Comparison of ENCODE assay signal across 20 cellular contexts in the genomic region with DNA sequence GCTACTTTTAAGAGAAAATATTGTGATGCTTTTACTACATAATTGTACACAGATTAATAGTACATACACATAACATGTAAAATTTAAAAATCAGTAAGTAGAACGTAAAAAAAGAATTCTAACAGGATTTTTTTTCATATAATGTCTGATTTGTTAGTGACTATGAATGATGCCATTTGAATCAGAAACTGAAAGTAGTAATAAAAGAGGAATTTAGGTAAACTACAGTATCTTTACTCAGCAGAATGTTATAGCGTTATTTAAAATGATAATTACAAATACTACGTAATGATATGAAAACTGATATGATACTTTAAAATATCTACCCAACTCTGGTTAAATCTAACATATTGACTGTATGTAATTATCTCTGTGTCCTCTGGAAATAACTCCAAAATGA.
DNase-seq lines count a peak whose midpoint lies in the region; ATAC-seq, FAIRE-seq and TF ChIP-seq lines count a peak whose summit lies in the region.
"Had no signal": no experiment of that assay in that cellular context is flagged by ENCODE, and none has a peak within 500 bp of the region (broad histone marks: within the 10 kb centered on the region; RNA-seq: fewer than 3 reads in every experiment).

No MANE protein-coding gene starts in this region.

- ATAC-seq in activated naive CD8-positive, alpha-beta T cell treated with anti-CD3 and anti-CD28 coated beads, Interleukin-2, amount 50 U/mL, for 24 hours = no peak
- no peak for ATAC-seq in GM19463 (IDR thresholded peaks at IDR 0.05; ENCODE audit: unreplicated experiment)
- ATAC-seq: left lung, pancreas, upper lobe of right lung had no signal

- H3K27me3 ChIP-seq in neutrophil = no peaks in the 10 kb centered on the region
- H3K27me3 ChIP-seq: left lung, pancreas, stomach, upper lobe of right lung had no signal

- TF ChIP-seq CTCF in neutrophil (IDR thresholded peaks at IDR 0.05) = no peak

- no peaks in the 10 kb centered on the region for H3K27me3 Mint-ChIP-seq in activated naive CD8-positive, alpha-beta T cell treated with anti-CD3 and anti-CD28 coated beads, Interleukin-2, amount 50 U/mL, for 24 hours
- H3K27me3 Mint-ChIP-seq in activated naive CD8-positive, alpha-beta T cell treated with anti-CD3 and anti-CD28 coated beads for 36 hours = no peaks in the 10 kb centered on the region
- H3K27me3 Mint-ChIP-seq: activated naive CD4-positive, alpha-beta T cell treated with anti-CD3 and anti-CD28 coated beads, Interleukin-2, amount 50 U/mL, for 24 hours; activated T-cell treated with anti-CD3 and anti-CD28 coated beads, Interleukin-2, amount 50 U/mL, for 24 hours; CD8-positive, alpha-beta memory T cell had no signal

- no peaks in the 10 kb centered on the region for H3K9me3 Mint-ChIP-seq in activated naive CD8-positive, alpha-beta T cell treated with anti-CD3 and anti-CD28 coated beads, Interleukin-2, amount 50 U/mL, for 24 hours
- no peaks in the 10 kb centered on the region for H3K9me3 Mint-ChIP-seq in activated naive CD8-positive, alpha-beta T cell treated with anti-CD3 and anti-CD28 coated beads for 36 hours
- H3K9me3 Mint-ChIP-seq: activated naive CD4-positive, alpha-beta T cell treated with anti-CD3 and anti-CD28 coated beads, Interleukin-2, amount 50 U/mL, for 24 hours; activated T-cell treated with anti-CD3 and anti-CD28 coated beads, Interleukin-2, amount 50 U/mL, for 24 hours; CD8-positive, alpha-beta memory T cell had no signal

- DNase-seq in activated naive CD8-positive, alpha-beta T cell treated with anti-CD3 and anti-CD28 coated beads, Interleukin-2, amount 50 U/mL, for 24 hours = no peak
- DNase-seq in activated naive CD8-positive, alpha-beta T cell treated with anti-CD3 and anti-CD28 coated beads for 36 hours = no peak
- DNase-seq in 8988T (no peak), COLO829 (ENCODE audit: low spot score) (no peak)
- DNase-seq: activated T-cell treated with anti-CD3 and anti-CD28 coated beads, Interleukin-2, amount 50 U/mL, for 24 hours; CD8-positive, alpha-beta memory T cell; left lung; NCI-H1694; NCI-H345; NK-92 treated with Interleukin-12 subunit alpha and Interleukin-12 subunit beta, amount 100 ng/mL, for 24 hours; pancreas; stimulated activated CD4-positive, alpha-beta T cell treated with anti-CD3 and anti-CD28 coated beads, Interleukin-2, amount 100 ng/mL, for 24 hours; stomach; T-helper 1 cell; upper lobe of right lung had no signal

- peaks cover 10% of the 10 kb centered on the region for H3K4me1 Mint-ChIP-seq in activated naive CD8-positive, alpha-beta T cell treated with anti-CD3 and anti-CD28 coated beads, Interleukin-2, amount 50 U/mL, for 24 hours
- H3K4me1 Mint-ChIP-seq in activated naive CD8-positive, alpha-beta T cell treated with anti-CD3 and anti-CD28 coated beads for 36 hours = peaks cover 7% of the 10 kb centered on the region

- H3K4me3 Mint-ChIP-seq in activated naive CD8-positive, alpha-beta T cell treated with anti-CD3 and anti-CD28 coated beads, Interleukin-2, amount 50 U/mL, for 24 hours = peak overlapping the region; percentile 27
- H3K4me3 Mint-ChIP-seq in activated naive CD8-positive, alpha-beta T cell treated with anti-CD3 and anti-CD28 coated beads for 36 hours = no peak overlapping the region
- H3K4me3 Mint-ChIP-seq: activated naive CD4-positive, alpha-beta T cell treated with anti-CD3 and anti-CD28 coated beads, Interleukin-2, amount 50 U/mL, for 24 hours; activated T-cell treated with anti-CD3 and anti-CD28 coated beads, Interleukin-2, amount 50 U/mL, for 24 hours had no signal

- H3K4me3 ChIP-seq in neutrophil (ENCODE audit: low read depth in 1 of 2, low read length in 1 of 2) = no peak overlapping the region
- H3K4me3 ChIP-seq: left lung, pancreas, stomach, upper lobe of right lung had no signal

- H3K36me3 Mint-ChIP-seq in activated naive CD8-positive, alpha-beta T cell treated with anti-CD3 and anti-CD28 coated beads, Interleukin-2, amount 50 U/mL, for 24 hours (ENCODE audit: low read depth) = peaks cover 4% of the 10 kb centered on the region
- H3K36me3 Mint-ChIP-seq in activated naive CD8-positive, alpha-beta T cell treated with anti-CD3 and anti-CD28 coated beads for 36 hours = peaks cover 9% of the 10 kb centered on the region

- peaks cover 0 to 6% of the 10 kb centered on the region in 2 experiments for H3K4me1 ChIP-seq in neutrophil (ENCODE audit: control insufficient read depth in 1 of 2, insufficient read depth in 1 of 2, low read depth in 1 of 2, low read length in 1 of 2)
- H3K4me1 ChIP-seq: left lung, upper lobe of right lung had no signal

- no peak overlapping the region for H3K27ac Mint-ChIP-seq in activated naive CD8-positive, alpha-beta T cell treated with anti-CD3 and anti-CD28 coated beads, Interleukin-2, amount 50 U/mL, for 24 hours
- H3K27ac Mint-ChIP-seq in activated naive CD8-positive, alpha-beta T cell treated with anti-CD3 and anti-CD28 coated beads for 36 hours = no peak overlapping the region
- H3K27ac Mint-ChIP-seq: activated naive CD4-positive, alpha-beta T cell treated with anti-CD3 and anti-CD28 coated beads, Interleukin-2, amount 50 U/mL, for 24 hours; activated T-cell treated with anti-CD3 and anti-CD28 coated beads, Interleukin-2, amount 50 U/mL, for 24 hours; CD8-positive, alpha-beta memory T cell had no signal

- no peaks in the 10 kb centered on the region for H3K9me3 ChIP-seq in KOPT-K1 (ENCODE audit: insufficient read depth, low read length, poor library complexity, severe bottlenecking)
- no peaks in the 10 kb centered on the region for H3K9me3 ChIP-seq in neutrophil
- H3K9me3 ChIP-seq: left lung, pancreas, stomach, upper lobe of right lung had no signal

- peaks cover 20% of the 10 kb centered on the region for H3K36me3 ChIP-seq in KOPT-K1 (ENCODE audit: insufficient read depth, low read length)
- H3K36me3 ChIP-seq in neutrophil = peaks cover 2% of the 10 kb centered on the region
- H3K36me3 ChIP-seq: left lung, pancreas, upper lobe of right lung had no signal

- FAIRE-seq in colon (lab: Jason Lieb, UNC) = peak; percentile 82

- H3K27ac ChIP-seq in KOPT-K1 (ENCODE audit: low read depth, low read length, poor library complexity, severe bottlenecking) (peak overlapping the region; percentile 5), neutrophil (peak overlapping the region; percentile 19)
- H3K27ac ChIP-seq: left lung, pancreas, stomach, upper lobe of right lung had no signal
